8 cellular contexts compared by ENCODE assay signal in genomic region chr20:2872304-2873009, GRCh38. TPM values are rescaled to one million over a fixed set of nuclear protein-coding genes. Genes with fewer than 3 reads are reported as not detected.
DNase-seq lines count a peak whose midpoint lies in the region; ATAC-seq and TF ChIP-seq lines count a peak whose summit lies in the region.

No MANE protein-coding gene starts in this region.

- ATAC-seq in HG02798 (IDR thresholded peaks at IDR 0.05; ENCODE audit: poor library complexity, unreplicated experiment), result peak; percentile 31

- DNase-seq in NCI-H510A treated with DMSO at 0.1 percent for 48 hours (lab: John Stamatoyannopoulos, UW), result peak; percentile 70
- DNase-seq in activated CD8-positive, alpha-beta memory T cell treated with anti-CD3 and anti-CD28 coated beads for 4 hours (ENCODE audit: low read depth in 2 of 2), result peak; percentile 51 to 53
- peak; percentile 31 to 52 for DNase-seq in stimulated activated CD8-positive, alpha-beta memory T cell treated with anti-CD3 and anti-CD28 coated beads, Interleukin-4, amount 100 ng/mL, for 1 hour (ENCODE audit: low read depth in 2 of 2, low spot score in 1 of 2)
- no peak for DNase-seq in GM19240 (ENCODE audit: insufficient read length, low spot score)

- H3K9me3 ChIP-seq in endocrine pancreas (ENCODE audit: control insufficient read depth, low read length), result no peaks in the 10 kb centered on the region
- no peaks in the 10 kb centered on the region for H3K9me3 ChIP-seq in mononuclear cell (ENCODE audit: low read depth, low read length)

- no peak overlapping the region for H3K9ac ChIP-seq in endocrine pancreas (ENCODE audit: control insufficient read depth, insufficient read depth, low read length)

- H3K4me3 ChIP-seq in endocrine pancreas (ENCODE audit: control insufficient read depth, insufficient read depth, low read length), result peak overlapping the region; percentile 44
- H3K4me3 ChIP-seq in mononuclear cell (ENCODE audit: low read length), result peak overlapping the region; percentile 83

- H3K4me1 ChIP-seq in endocrine pancreas (ENCODE audit: control insufficient read depth, insufficient read depth, low read length) (no peaks in the 10 kb centered on the region), mononuclear cell (ENCODE audit: insufficient read depth, low read length) (peaks cover 64% of the 10 kb centered on the region)

- H3K36me3 ChIP-seq in endocrine pancreas (ENCODE audit: control insufficient read depth, insufficient read depth, low read length), result no peaks in the 10 kb centered on the region

- peak; percentile 24 for TF ChIP-seq POLR2A in GM10847 (IDR thresholded peaks at IDR 0.05; ENCODE audit: extremely low read depth, insufficient read length)

- H3K27me3 ChIP-seq in endocrine pancreas (ENCODE audit: control insufficient read depth, insufficient read depth, low read length), result no peaks in the 10 kb centered on the region
- no peaks in the 10 kb centered on the region for H3K27me3 ChIP-seq in mononuclear cell (ENCODE audit: insufficient read depth, low read length)

RNA-seq across cellular contexts. Expression of gene PTPRA, which starts 0.8 kb away (rescaled TPM):
- total RNA-seq in mononuclear cell, result 148 TPM

RNA-seq across cellular contexts. Expression of gene VPS16, which starts 31.9 kb away (rescaled TPM):
- total RNA-seq in mononuclear cell, result 16.6 TPM

RNA-seq across cellular contexts. Expression of gene PCED1A, which starts 32.0 kb away (rescaled TPM):
- total RNA-seq in mononuclear cell, result 30.0 TPM

RNA-seq across cellular contexts. Expression of gene TMEM239, which starts 56.3 kb away (rescaled TPM):
- not detected for total RNA-seq in mononuclear cell

RNA-seq across cellular contexts. Expression of gene C20orf141, which starts 57.7 kb away (rescaled TPM):
- total RNA-seq in mononuclear cell, result not detected
